In genomic region chr18:36903215-36903928, GRCh38 we compare ENCODE assay signal across 32 cellular contexts.
DNase-seq lines count a peak whose midpoint lies in the region; ATAC-seq, FAIRE-seq and TF ChIP-seq lines count a peak whose summit lies in the region.
"Had no signal": no experiment of that assay in that cellular context is flagged by ENCODE, and none has a peak within 500 bp of the region (broad histone marks: within the 10 kb centered on the region; RNA-seq: fewer than 3 reads in every experiment).

No MANE protein-coding gene starts in this region.

- no peak overlapping the region for H2AK5ac ChIP-seq in trophoblast cell (ENCODE audit: low read length)

- no peak overlapping the region for H3K23ac ChIP-seq in trophoblast cell (ENCODE audit: low read length)

- H3K79me1 ChIP-seq in trophoblast cell (ENCODE audit: low read length), result no peaks in the 10 kb centered on the region

- H4K8ac ChIP-seq in trophoblast cell (ENCODE audit: low read depth, low read length), result no peak overlapping the region

- H3K4me2 ChIP-seq in K562 (ENCODE audit: insufficient read depth, low read length) (no peak overlapping the region), trophoblast cell (ENCODE audit: low read length) (no peak overlapping the region)

- H3K27me3 ChIP-seq in K562 (ENCODE audit: control insufficient read depth in 2 of 2, insufficient read depth in 2 of 2, low read length in 2 of 2), result no peaks in the 10 kb centered on the region
- no peaks in the 10 kb centered on the region for H3K27me3 ChIP-seq in trophoblast cell (ENCODE audit: insufficient read depth, low read length)
- H3K27me3 ChIP-seq: sigmoid colon, SJSA1, transverse colon had no signal

- no peak overlapping the region for H4K91ac ChIP-seq in trophoblast cell (ENCODE audit: low read depth, low read length)

- no peak overlapping the region for H3K18ac ChIP-seq in trophoblast cell (ENCODE audit: low read length)

- TF ChIP-seq POLR2A in K562 (conservative IDR thresholded peaks at IDR 0.05), result no peak

- H3K4me3 ChIP-seq in AG10803 (ENCODE audit: low read length) (no peak overlapping the region), K562 (no peak overlapping the region), trophoblast cell (ENCODE audit: low read depth, low read length) (no peak overlapping the region)
- H3K4me3 ChIP-seq: HAP-1, sigmoid colon, SJSA1, transverse colon had no signal

- in situ Hi-C loops in K562 (cut with MboI), result no loop called here

- no peak for TF ChIP-seq RAD21 in K562 (CRISPR knock-in tag; conservative IDR thresholded peaks at IDR 0.05 in 1 of 2, IDR thresholded peaks at IDR 0.05 in 1 of 2)

- CTCF ChIA-PET in K562 (lab: Yijun Ruan, JAX; ENCODE audit: low intra/inter-chr PET ratio), result no interaction called here
- CTCF ChIA-PET in activated CD4-positive, alpha-beta memory T cell treated with anti-CD3 and anti-CD28 coated beads for 36 hours (lab: Charles Lee), result no interaction called here

- no peaks in the 10 kb centered on the region for H3K9me1 ChIP-seq in K562 (ENCODE audit: control insufficient read depth, insufficient read depth, low read length)

- H3K36me3 Mint-ChIP-seq in activated CD4-positive, alpha-beta memory T cell treated with anti-CD3 and anti-CD28 coated beads for 36 hours, result peaks cover 15% of the 10 kb centered on the region
- H3K36me3 Mint-ChIP-seq: stimulated activated effector memory CD8-positive, alpha-beta T cell treated with anti-CD3 and anti-CD28 coated beads, Interleukin-12 subunit alpha, Interleukin-12 subunit beta, amount 100 ng/mL, for 72 hours had no signal

- 56% methylated on average over 3 of the region's 3 CpGs for WGBS in K562 (ENCODE audit: insufficient coverage, low coverage, missing lambda C conversion rate)
- WGBS in trophoblast cell (ENCODE audit: extremely low coverage, insufficient coverage, insufficient read length), result no CpG with 5 or more reads among the region's 3 CpGs

- H3K27me3 Mint-ChIP-seq in activated CD4-positive, alpha-beta memory T cell treated with anti-CD3 and anti-CD28 coated beads for 36 hours, result no peaks in the 10 kb centered on the region
- H3K27me3 Mint-ChIP-seq: activated naive CD8-positive, alpha-beta T cell treated with anti-CD3 and anti-CD28 coated beads for 36 hours; memory B cell had no signal

- no peak for FAIRE-seq in K562 (lab: Jason Lieb, UNC)

- H3K4ac ChIP-seq in trophoblast cell (ENCODE audit: low read depth, low read length), result no peak overlapping the region

- H3K27ac Mint-ChIP-seq in activated CD4-positive, alpha-beta memory T cell treated with anti-CD3 and anti-CD28 coated beads for 36 hours, result no peak overlapping the region
- H3K27ac Mint-ChIP-seq: activated naive CD8-positive, alpha-beta T cell treated with anti-CD3 and anti-CD28 coated beads for 36 hours; CD14-positive monocyte; endodermal cell; memory B cell; stimulated activated effector memory CD8-positive, alpha-beta T cell treated with anti-CD3 and anti-CD28 coated beads, Interleukin-12 subunit alpha, Interleukin-12 subunit beta, amount 100 ng/mL, for 72 hours had no signal

- H3K79me2 ChIP-seq in K562 (ENCODE audit: control insufficient read depth, insufficient read depth, low read length), result no peaks in the 10 kb centered on the region
- H3K79me2 ChIP-seq in trophoblast cell (ENCODE audit: control insufficient read depth, insufficient read depth, low read length, poor library complexity), result no peaks in the 10 kb centered on the region

- no TSS peak for BruUV-seq in K562 (replicated peaks; lab: Mats Ljungman, UMichigan)

- no peak for ATAC-seq in K562
- ATAC-seq in HG02798 (IDR thresholded peaks at IDR 0.05; ENCODE audit: poor library complexity, unreplicated experiment), result no peak
- ATAC-seq: activated T-cell treated with anti-CD3 and anti-CD28 coated beads, Interleukin-2, amount 50 U/mL, for 4 hours; stimulated activated effector memory CD8-positive, alpha-beta T cell treated with anti-CD3 and anti-CD28 coated beads, Interleukin-12 subunit alpha, Interleukin-12 subunit beta, amount 100 ng/mL, for 72 hours had no signal

- H3K9me3 ChIP-seq in K562 (replicated peaks; ENCODE audit: control insufficient read depth, insufficient read depth, low read depth, low read length) (peaks cover 6% of the 10 kb centered on the region; the same call in 1 of the 2 replicates), trophoblast cell (ENCODE audit: insufficient read depth, low read depth, low read length) (no peaks in the 10 kb centered on the region)
- H3K9me3 ChIP-seq: Caco-2, HAP-1, SJSA1 had no signal

- H3K9ac ChIP-seq in K562 (ENCODE audit: insufficient read depth in 1 of 2, low read depth in 2 of 2, low read length in 2 of 2), result no peak overlapping the region
- H3K9ac ChIP-seq in trophoblast cell (ENCODE audit: low read length), result no peak overlapping the region

- H2BK5ac ChIP-seq in trophoblast cell (ENCODE audit: low read depth, low read length, poor library complexity), result no peak overlapping the region

- no peak for TF ChIP-seq EP300 in K562 (IDR thresholded peaks at IDR 0.05; ENCODE audit: low read length)

- H2AFZ ChIP-seq in K562 (ENCODE audit: low read depth, low read length) (no peak overlapping the region), trophoblast cell (ENCODE audit: insufficient read depth, low read length, poor library complexity) (no peak overlapping the region)

- peaks cover 2% of the 10 kb centered on the region for H3K4me1 Mint-ChIP-seq in activated CD4-positive, alpha-beta memory T cell treated with anti-CD3 and anti-CD28 coated beads for 36 hours (ENCODE audit: low read depth)
- H3K4me1 Mint-ChIP-seq: endodermal cell; memory B cell; stimulated activated effector memory CD8-positive, alpha-beta T cell treated with anti-CD3 and anti-CD28 coated beads, Interleukin-12 subunit alpha, Interleukin-12 subunit beta, amount 100 ng/mL, for 72 hours had no signal

- H3K4me1 ChIP-seq in K562 (replicated peaks in 1 of 2; ENCODE audit: control insufficient read depth in 2 of 2, insufficient read depth in 2 of 2, low read length in 2 of 2), result peaks cover 0 to 9% of the 10 kb centered on the region in 2 experiments; a peak in 3 of 5 replicates
- H3K4me1 ChIP-seq in trophoblast cell (ENCODE audit: control insufficient read depth in 1 of 2, insufficient read depth in 2 of 2, low read length in 2 of 2), result no peaks in the 10 kb centered on the region
- H3K4me1 ChIP-seq: Caco-2, HAP-1, SJSA1, transverse colon had no signal

- no peak overlapping the region for H3K4me3 Mint-ChIP-seq in activated CD4-positive, alpha-beta memory T cell treated with anti-CD3 and anti-CD28 coated beads for 36 hours
- H3K4me3 Mint-ChIP-seq: activated naive CD8-positive, alpha-beta T cell treated with anti-CD3 and anti-CD28 coated beads for 36 hours; activated T-cell treated with anti-CD3 and anti-CD28 coated beads, Interleukin-2, amount 50 U/mL, for 4 hours; CD14-positive monocyte; endodermal cell; memory B cell; neural crest cell; stimulated activated effector memory CD8-positive, alpha-beta T cell treated with anti-CD3 and anti-CD28 coated beads, Interleukin-12 subunit alpha, Interleukin-12 subunit beta, amount 100 ng/mL, for 72 hours had no signal

- no peaks in the 10 kb centered on the region for H4K20me1 ChIP-seq in K562 (replicated peaks; ENCODE audit: control insufficient read depth, insufficient read depth, low read length)

- H3K27ac ChIP-seq in K562 (ENCODE audit: extremely low read depth, low read depth, low read length), result no peak overlapping the region
- no peak overlapping the region for H3K27ac ChIP-seq in trophoblast cell (ENCODE audit: low read depth, low read length)
- H3K27ac ChIP-seq: sigmoid colon, SJSA1, transverse colon had no signal

- TF ChIP-seq CTCF in AG10803 (conservative IDR thresholded peaks at IDR 0.05; ENCODE audit: low read length) (no peak), K562 (IDR thresholded peaks at IDR 0.05 in 2 of 3, conservative IDR thresholded peaks at IDR 0.05 in 1 of 3; ENCODE audit: insufficient read depth in 2 of 3, low read depth in 1 of 3, low read length in 3 of 3) (no peak)

- H3K9me3 Mint-ChIP-seq in activated CD4-positive, alpha-beta memory T cell treated with anti-CD3 and anti-CD28 coated beads for 36 hours, result peaks cover 12% of the 10 kb centered on the region
- H3K9me3 Mint-ChIP-seq: endodermal cell had no signal

- H4K12ac ChIP-seq in trophoblast cell (ENCODE audit: low read depth, low read length), result no peak overlapping the region

- DNase-seq in AG10803 (ENCODE audit: low read depth), result peak; percentile 34
- DNase-seq in M059J (ENCODE audit: low read depth), result peak; percentile 7
- no peak for DNase-seq in K562 (ENCODE audit: extremely low read depth in 1 of 4, low spot score in 3 of 4)
- peak; percentile 45 for DNase-seq in iris pigment epithelial cell (ENCODE audit: low read depth)
- DNase-seq in NCI-H1694 (lab: John Stamatoyannopoulos, UW), result no peak
- DNase-seq in trophoblast cell, result no peak
- DNase-seq in activated CD4-positive, alpha-beta memory T cell treated with anti-CD3 and anti-CD28 coated beads for 36 hours, result no peak
- DNase-seq: activated CD4-positive, alpha-beta T cell treated with anti-CD3 and anti-CD28 coated beads, Interleukin-2, amount 50 U/mL, for 1 hour; activated CD4-positive, CD25-positive, alpha-beta regulatory T cell; activated gamma-delta T cell; activated naive CD8-positive, alpha-beta T cell treated with anti-CD3 and anti-CD28 coated beads for 36 hours; activated T-cell treated with anti-CD3 and anti-CD28 coated beads, Interleukin-2, amount 50 U/mL, for 4 hours; Caco-2; dermis blood vessel endothelial cell; DMS53; endodermal cell; hypothalamus; Karpas-422; NCI-H1105; NCI-H187 treated with DMSO at 0.1 percent for 48 hours; NCI-H2171; RPMI8226; sigmoid colon; T-helper 1 cell; transverse colon had no signal

- no peak overlapping the region for H2BK120ac ChIP-seq in trophoblast cell (ENCODE audit: insufficient read depth, low read length, poor library complexity)

- H3K36me3 ChIP-seq in K562 (ENCODE audit: control insufficient read depth, insufficient read depth, low read length) (no peaks in the 10 kb centered on the region), trophoblast cell (ENCODE audit: control insufficient read depth in 1 of 2, insufficient read depth in 2 of 2, low read length in 2 of 2) (no peaks in the 10 kb centered on the region)
- H3K36me3 ChIP-seq: HAP-1, sigmoid colon, SJSA1, transverse colon had no signal

- H3K14ac ChIP-seq in trophoblast cell (ENCODE audit: low read length), result no peak overlapping the region

- H2BK12ac ChIP-seq in trophoblast cell (ENCODE audit: low read length), result no peak overlapping the region

- POLR2A ChIA-PET in K562 (lab: Yijun Ruan, JAX), result interaction anchor here (0.6 to 1.2 kb wide), 2 partner anchors 26 to 41 kb away, joined by 3 to 5 read pairs; no protein-coding TSS in a partner anchor
- POLR2A ChIA-PET in activated CD4-positive, alpha-beta memory T cell treated with anti-CD3 and anti-CD28 coated beads for 36 hours (lab: Charles Lee), result no interaction called here

- intact Hi-C loops in K562 (cut with micrococcal nuclease), result no loop called here
- intact Hi-C loops in activated CD4-positive, alpha-beta memory T cell treated with anti-CD3 and anti-CD28 coated beads for 36 hours (cut with micrococcal nuclease), result no loop called here

TF ChIP-seq in K562, 482 proteins besides CTCF, POLR2A, EP300 and RAD21 (continues in another document):
- TF ChIP-seq MAFG (tag; conservative IDR thresholded peaks at IDR 0.05) (peak; percentile 65; the same call in 1 of the 2 replicates), NFE2L1 (tag; IDR thresholded peaks at IDR 0.05; ENCODE audit: borderline replicate concordance, low read depth) (peak; percentile 39; the same call in 1 of the 2 replicates), MAFF (IDR thresholded peaks at IDR 0.05; ENCODE audit: low read length) (0 out of 2 replicates have a peak, but pooled peaks have one; percentile 14)

Comparison
In these comparisons a context has a peak if more than half of its experiments do, and no peak if none do; other contexts are left out.
1. DNase-seq: peak in AG10803 (single experiment), M059J (single experiment) and iris pigment epithelial cell (single experiment); none in K562 (0 of 4), NCI-H1694 (single experiment), trophoblast cell (0 of 2) and activated CD4-positive, alpha-beta memory T cell treated with anti-CD3 and anti-CD28 coated beads for 36 hours (single experiment).